Comparison of ENCODE assay signal across 16 cellular contexts in genomic region chr13:51638497-51638871, GRCh38. TPM values are rescaled to one million over a fixed set of nuclear protein-coding genes. Genes with fewer than 3 reads are reported as not detected.
DNase-seq lines count a peak whose midpoint lies in the region; ATAC-seq and TF ChIP-seq lines count a peak whose summit lies in the region.
"Had no signal": no experiment of that assay in that cellular context is flagged by ENCODE, and none has a peak within 500 bp of the region (broad histone marks: within the 10 kb centered on the region; RNA-seq: fewer than 3 reads in every experiment).

No MANE protein-coding gene starts in this region.

- no peak overlapping the region for H3K4me3 ChIP-seq in hepatocyte
- H3K4me3 ChIP-seq in skeletal muscle satellite cell (ENCODE audit: low read length), result peak overlapping the region; percentile 2
- H3K4me3 ChIP-seq in heart right ventricle, result no peak overlapping the region
- H3K4me3 ChIP-seq: lower lobe of right lung, thoracic aorta had no signal

- no peaks in the 10 kb centered on the region for H3K27me3 Mint-ChIP-seq in WTC11 (ENCODE audit: low read depth)
- peaks cover 2% of the 10 kb centered on the region for H3K27me3 Mint-ChIP-seq in endothelial cell (ENCODE audit: unreplicated experiment)

- peak overlapping the region; percentile 44 for H3K9ac ChIP-seq in skeletal muscle satellite cell (ENCODE audit: low read depth, low read length)

- H3K79me2 ChIP-seq in hepatocyte, result peaks cover 31% of the 10 kb centered on the region

- peaks cover 3% of the 10 kb centered on the region; the same call in 1 of the 2 replicates for H3K36me3 Mint-ChIP-seq in WTC11
- peaks cover 9% of the 10 kb centered on the region for H3K36me3 Mint-ChIP-seq in endothelial cell (ENCODE audit: low read depth, unreplicated experiment)

- WGBS in hepatocyte (ENCODE audit: low lambda C conversion rate, missing lambda C conversion rate), result 60% methylated on average over 5 of the region's 5 CpGs
- WGBS in heart right ventricle, 2 donors, result 77 to 78% methylated on average over 5 of the region's 5 CpGs

- H3K4me3 Mint-ChIP-seq in WTC11 (no peak overlapping the region), endothelial cell (ENCODE audit: unreplicated experiment) (no peak overlapping the region)

- DNase-seq in NCI-H82 (lab: John Stamatoyannopoulos, UW) (peak; percentile 56), NCI-H82 treated with DMSO at 0.1 percent for 48 hours (lab: John Stamatoyannopoulos, UW; ENCODE audit: unreplicated experiment) (no peak), WTC11 (ENCODE audit: low spot score) (no peak), hepatocyte (ENCODE audit: low spot score) (no peak), endothelial cell (ENCODE audit: low spot score) (no peak), heart right ventricle (no peak), MV-4-11 (lab: John Stamatoyannopoulos, UW) (no peak)
- DNase-seq: 8988T; activated CD8-positive, alpha-beta memory T cell treated with anti-CD3 and anti-CD28 coated beads for 24 hours; activated gamma-delta T cell; hippocampal formation; lower lobe of right lung; NCI-H1092 treated with DMSO at 0.1 percent for 48 hours; T1000 had no signal

- POLR2A ChIA-PET in WTC11 (lab: Charles Lee), result no interaction called here

- H3K4me2 ChIP-seq in hepatocyte (peak overlapping the region; percentile 37), skeletal muscle satellite cell (ENCODE audit: low read length) (peak overlapping the region; percentile 71)

- H3K36me3 ChIP-seq in hepatocyte (replicated peaks; ENCODE audit: insufficient read depth, low read depth) (no peaks in the 10 kb centered on the region), skeletal muscle satellite cell (ENCODE audit: insufficient read depth, low read length) (no peaks in the 10 kb centered on the region), heart right ventricle (no peaks in the 10 kb centered on the region)
- H3K36me3 ChIP-seq: lower lobe of right lung, thoracic aorta had no signal

- peak overlapping the region; percentile 81 for H3K27ac ChIP-seq in hepatocyte
- no peak overlapping the region for H3K27ac ChIP-seq in heart right ventricle
- H3K27ac ChIP-seq: lower lobe of right lung, thoracic aorta had no signal

- ATAC-seq in WTC11 (no peak), heart right ventricle (no peak)
- ATAC-seq: lower lobe of right lung had no signal

- H3K9me2 ChIP-seq in hepatocyte (replicated peaks; ENCODE audit: insufficient read depth), result no peaks in the 10 kb centered on the region

- TF ChIP-seq CTCF in WTC11 (IDR thresholded peaks at IDR 0.05) (no peak), hepatocyte (IDR thresholded peaks at IDR 0.05; ENCODE audit: poor library complexity) (no peak), endothelial cell (IDR thresholded peaks at IDR 0.05; ENCODE audit: unreplicated experiment) (no peak), heart right ventricle (IDR thresholded peaks at IDR 0.05) (no peak)

- H3K4me1 Mint-ChIP-seq in WTC11 (peaks cover 62% of the 10 kb centered on the region), endothelial cell (ENCODE audit: unreplicated experiment) (peaks cover 44% of the 10 kb centered on the region)

- CTCF ChIA-PET in WTC11 (lab: Charles Lee), result no interaction called here

- intact Hi-C loops in heart right ventricle (cut with DNase I), result no loop called here

- peak overlapping the region; percentile 56 for H3K27ac Mint-ChIP-seq in WTC11
- H3K27ac Mint-ChIP-seq in endothelial cell (ENCODE audit: unreplicated experiment), result no peak overlapping the region

- H2AFZ ChIP-seq in hepatocyte, result no peak overlapping the region

- H3K4me1 ChIP-seq in hepatocyte (ENCODE audit: insufficient read depth) (peaks cover 42% of the 10 kb centered on the region), skeletal muscle satellite cell (ENCODE audit: control insufficient read depth, insufficient read depth, low read length) (peaks cover 70% of the 10 kb centered on the region), heart right ventricle (peaks cover 3 to 53% (median 37%) of the 10 kb centered on the region in 9 donors)

- no peaks in the 10 kb centered on the region for H4K20me1 ChIP-seq in hepatocyte (ENCODE audit: insufficient read depth, poor library complexity, severe bottlenecking)

- H3K27me3 ChIP-seq in hepatocyte (no peaks in the 10 kb centered on the region), skeletal muscle satellite cell (ENCODE audit: control insufficient read depth, insufficient read depth, low read length) (no peaks in the 10 kb centered on the region), heart right ventricle (no peaks in the 10 kb centered on the region)

- H3K9me3 Mint-ChIP-seq in WTC11 (no peaks in the 10 kb centered on the region; the same call in 1 of the 2 replicates), endothelial cell (ENCODE audit: unreplicated experiment) (no peaks in the 10 kb centered on the region)

- H3K9me3 ChIP-seq in hepatocyte (ENCODE audit: low read depth) (no peaks in the 10 kb centered on the region), skeletal muscle satellite cell (replicated peaks; ENCODE audit: low read length) (no peaks in the 10 kb centered on the region), heart right ventricle (no peaks in the 10 kb centered on the region)
- H3K9me3 ChIP-seq: lower lobe of right lung, thoracic aorta had no signal

TF ChIP-seq in WTC11, 78 proteins besides CTCF, POLR2A, EP300 and RAD21 (continues in another document):
- TF ChIP-seq OVOL2 (CRISPR knock-in tag; IDR thresholded peaks at IDR 0.05; ENCODE audit: borderline replicate concordance) (no peak), HMGXB4 (CRISPR knock-in tag; IDR thresholded peaks at IDR 0.05) (no peak), GTF2I (CRISPR knock-in tag; conservative IDR thresholded peaks at IDR 0.05) (no peak), USF2 (CRISPR knock-in tag; IDR thresholded peaks at IDR 0.05) (no peak), EMX1 (CRISPR knock-in tag; IDR thresholded peaks at IDR 0.05) (no peak), ZNF416 (CRISPR knock-in tag; IDR thresholded peaks at IDR 0.05) (no peak), ETV6 (CRISPR knock-in tag; IDR thresholded peaks at IDR 0.05) (no peak), ZNF423 (CRISPR knock-in tag; IDR thresholded peaks at IDR 0.05) (no peak), RORB (CRISPR knock-in tag; IDR thresholded peaks at IDR 0.05) (no peak), ZMAT4 (CRISPR knock-in tag; IDR thresholded peaks at IDR 0.05) (no peak), TEAD4 (CRISPR knock-in tag; IDR thresholded peaks at IDR 0.05) (no peak), AR (CRISPR knock-in tag; IDR thresholded peaks at IDR 0.05) (no peak), PRRX2 (CRISPR knock-in tag; IDR thresholded peaks at IDR 0.05) (no peak), ZNF219 (CRISPR knock-in tag; IDR thresholded peaks at IDR 0.05; ENCODE audit: borderline replicate concordance) (no peak), NFE2L1 (CRISPR knock-in tag; IDR thresholded peaks at IDR 0.05) (no peak), ZNF671 (CRISPR knock-in tag; IDR thresholded peaks at IDR 0.05) (no peak)

RNA-seq across cellular contexts. Expression of gene WDFY2, which starts 54.2 kb away (rescaled TPM):
- total RNA-seq in WTC11 (2021), result 22.6 to 25.7 TPM (median 23.7 TPM) in 3 replicates
- 8.8 and 9.1 TPM in 2 replicates for total RNA-seq in hepatocyte
- polyA plus RNA-seq in hepatocyte, result 9.0 and 17.9 TPM in 2 replicates
- total RNA-seq in skeletal muscle satellite cell (2012; rRNA removed), result 11.4 and 13.4 TPM in 2 replicates
- total RNA-seq in endothelial cell (ENCODE audit: unreplicated experiment), result 22.7 TPM
- total RNA-seq in heart right ventricle, result 1 to 10 TPM; 4.7 to 7.5 (median 6.2) TPM
- polyA plus RNA-seq in heart right ventricle, result 1 to 10 TPM; 2.4 to 2.6 TPM
